In genomic region chr6:3825331-3825831, GRCh38 we compare ENCODE assay signal across 9 cellular contexts. TPM values are rescaled to one million over a fixed set of nuclear protein-coding genes. Genes with fewer than 3 reads are reported as not detected.
DNase-seq lines count a peak whose midpoint lies in the region; ATAC-seq, FAIRE-seq and TF ChIP-seq lines count a peak whose summit lies in the region.
"Had no signal": no experiment of that assay in that cellular context is flagged by ENCODE, and none has a peak within 500 bp of the region (broad histone marks: within the 10 kb centered on the region; RNA-seq: fewer than 3 reads in every experiment).

No MANE protein-coding gene starts in this region.

- peak; percentile 87 for TF ChIP-seq CTCF in chondrocyte (IDR thresholded peaks at IDR 0.05)

- H3K27me3 Mint-ChIP-seq in chondrocyte (ENCODE audit: low read depth): no peaks in the 10 kb centered on the region

- peak overlapping the region; percentile 18 to 56 (median 40) for H3K4me3 ChIP-seq in subcutaneous abdominal adipose tissue (ENCODE audit: low read depth in 1 of 5, low read length in 5 of 5)

- no peaks in the 10 kb centered on the region for H3K36me3 Mint-ChIP-seq in chondrocyte (ENCODE audit: low read depth)

- H3K9me3 Mint-ChIP-seq in chondrocyte (ENCODE audit: low read depth): no peaks in the 10 kb centered on the region

- H3K36me3 ChIP-seq in subcutaneous abdominal adipose tissue (ENCODE audit: control insufficient read depth in 5 of 5, insufficient read depth in 5 of 5, low read length in 5 of 5): no peaks in the 10 kb centered on the region

- peak overlapping the region; percentile 98 for H3K27ac Mint-ChIP-seq in chondrocyte (ENCODE audit: unreplicated experiment)

- H3K4me1 Mint-ChIP-seq in chondrocyte (ENCODE audit: low read depth): peaks cover 82% of the 10 kb centered on the region

- peak overlapping the region; percentile 97 for H3K27ac ChIP-seq in subcutaneous abdominal adipose tissue (ENCODE audit: low read depth, low read length)

- peak overlapping the region; percentile 60 for H3K4me3 Mint-ChIP-seq in chondrocyte (ENCODE audit: unreplicated experiment)

- H3K4me1 ChIP-seq in subcutaneous abdominal adipose tissue (ENCODE audit: control insufficient read depth in 5 of 5, insufficient read depth in 5 of 5, low read length in 5 of 5): peaks cover 19 to 68% (median 47%) of the 10 kb centered on the region in 5 donors

- TF ChIP-seq POLR2A in GM12891 (IDR thresholded peaks at IDR 0.05; ENCODE audit: low read depth, low read length): no peak

- peaks cover 0 to 3% (median 0%) of the 10 kb centered on the region in 5 donors for H3K27me3 ChIP-seq in subcutaneous abdominal adipose tissue (ENCODE audit: control insufficient read depth in 5 of 5, insufficient read depth in 4 of 5, low read length in 5 of 5)

- no peak for FAIRE-seq in GM12891 (lab: Jason Lieb, UNC)

- DNase-seq in HT1080 (ENCODE audit: low read depth) (peak; percentile 85), chondrocyte (ENCODE audit: low spot score) (no peak), left lobe of liver (ENCODE audit: low spot score) (peak; percentile 63), GM12891 (ENCODE audit: insufficient read length, low spot score) (no peak), COLO668 (lab: John Stamatoyannopoulos, UW; ENCODE audit: unreplicated experiment) (no peak)
- DNase-seq: OCI-M1 had no signal

- H3K9ac ChIP-seq in subcutaneous abdominal adipose tissue (ENCODE audit: low read length in 5 of 5): peak overlapping the region; percentile 31 to 74 (median 62)

- ATAC-seq in left lobe of liver: peak; percentile 65
- no peak for ATAC-seq in GM19452 (IDR thresholded peaks at IDR 0.05; ENCODE audit: unreplicated experiment)
- ATAC-seq in HG02678 (IDR thresholded peaks at IDR 0.05; ENCODE audit: unreplicated experiment): no peak

- H3K9me3 ChIP-seq in subcutaneous abdominal adipose tissue (ENCODE audit: control insufficient read depth in 5 of 5, low read length in 5 of 5): no peaks in the 10 kb centered on the region

TF ChIP-seq in GM12891, 5 proteins besides CTCF, POLR2A, EP300 and RAD21:
- TF ChIP-seq POLR2AphosphoS5 (IDR thresholded peaks at IDR 0.05; ENCODE audit: low read depth, low read length) (no peak), TAF1 (IDR thresholded peaks at IDR 0.05; ENCODE audit: low read depth, low read length) (no peak), POU2F2 (IDR thresholded peaks at IDR 0.05; ENCODE audit: low read depth, low read length) (no peak), SPI1 (IDR thresholded peaks at IDR 0.05; ENCODE audit: low read depth, low read length) (no peak), PAX5 (IDR thresholded peaks at IDR 0.05; ENCODE audit: insufficient read depth, low read length, severe bottlenecking) (no peak)

RNA-seq across cellular contexts. Expression of gene FAM50B, which starts 23.8 kb away (rescaled TPM):
- total RNA-seq in HT1080 (2014; rRNA removed; shearing (Covaris generic)): not detected in 2 replicates
- polyA plus RNA-seq in HT1080 (2015; cell fraction: cytosol; rRNA removed): not detected in 2 replicates
- not detected in 2 replicates for polyA plus RNA-seq in HT1080 (2015; cell fraction: nucleus; rRNA removed)
- total RNA-seq in chondrocyte (1.0 to 1.8 TPM (median 1.6 TPM) in 3 replicates), left lobe of liver (7.3 TPM)
- polyA plus RNA-seq in GM12891 (2012; ENCODE audit: low read depth, missing spikeins): 5.0 TPM

Comparison
In these comparisons a context has a peak if more than half of its experiments do, and no peak if none do; other contexts are left out.
1. DNase-seq: peak in HT1080 (single experiment) and left lobe of liver (single experiment); none in chondrocyte (single experiment), GM12891 (single experiment) and COLO668 (single experiment).